Comparison of ENCODE assay signal across 33 cellular contexts in genomic region chr4:117225441-117225840, GRCh38.
"Had no signal": no experiment of that assay in that cellular context is flagged by ENCODE, and none has a peak within 500 bp of the region (broad histone marks: within the 10 kb centered on the region; RNA-seq: fewer than 3 reads in every experiment).

No MANE protein-coding gene starts in this region.

- H3K4me3 ChIP-seq: coronary artery, dorsolateral prefrontal cortex, gastroesophageal sphincter, left ventricle myocardium inferior, lung, pancreas, prostate gland, skin epidermis, suprapubic skin, tibial nerve had no signal

- H3K9me3 Mint-ChIP-seq: activated CD4-positive, alpha-beta T cell treated with anti-CD3 and anti-CD28 coated beads, Interleukin-2, amount 10 ng/mL, durations not matched to agents 24 days and 14 days; activated naive CD4-positive, alpha-beta T cell treated with anti-CD3 and anti-CD28 coated beads, Interleukin-2, amount 10 ng/mL, durations not matched to agents 7 days and 5 days; naive B cell; nephron progenitor cell; stimulated activated naive B cell treated with anti-CD40 and anti-IgM and Interleukin-4, amounts not matched to agents 10 μg/mL and 1 μg/mL and 100 μg/mL, for 72 hours; T-helper 1 cell treated with Interleukin-12 subunit alpha and Interleukin-12 subunit beta and Interleukin-4 antibody, amounts not matched to agents 30 μg/mL and 1 μg/mL, for 36 hours had no signal

- H3K4me1 Mint-ChIP-seq: activated CD4-positive, alpha-beta memory T cell treated with anti-CD3 and anti-CD28 coated beads, Interleukin-2, amount 10 ng/mL, durations not matched to agents 7 days and 5 days; activated CD4-positive, alpha-beta T cell treated with anti-CD3 and anti-CD28 coated beads, Interleukin-2, amount 10 ng/mL, durations not matched to agents 24 days and 14 days; activated naive CD4-positive, alpha-beta T cell treated with anti-CD3 and anti-CD28 coated beads, Interleukin-2, amount 10 ng/mL, durations not matched to agents 7 days and 5 days; naive B cell; nephron progenitor cell; stimulated activated naive B cell treated with anti-CD40 and anti-IgM and Interleukin-4, amounts not matched to agents 10 μg/mL and 1 μg/mL and 100 μg/mL, for 72 hours had no signal

- H3K27ac Mint-ChIP-seq: activated CD4-positive, alpha-beta memory T cell treated with anti-CD3 and anti-CD28 coated beads, Interleukin-2, amount 10 ng/mL, durations not matched to agents 7 days and 5 days; activated CD4-positive, alpha-beta T cell treated with anti-CD3 and anti-CD28 coated beads, Interleukin-2, amount 10 ng/mL, durations not matched to agents 24 days and 14 days; activated naive CD4-positive, alpha-beta T cell treated with anti-CD3 and anti-CD28 coated beads, Interleukin-2, amount 10 ng/mL, durations not matched to agents 7 days and 5 days; activated T-cell treated with anti-CD3 and anti-CD28 coated beads, Interleukin-2, amount 50 U/mL, for 24 hours; naive B cell; nephron progenitor cell; stimulated activated naive B cell treated with anti-CD40 and anti-IgM and Interleukin-4, amounts not matched to agents 10 μg/mL and 1 μg/mL and 100 μg/mL, for 72 hours; T-helper 1 cell treated with Interleukin-12 subunit alpha and Interleukin-12 subunit beta and Interleukin-4 antibody, amounts not matched to agents 30 μg/mL and 1 μg/mL, for 36 hours had no signal

- ATAC-seq: gastroesophageal sphincter; pancreas; sciatic nerve; stimulated activated naive B cell treated with anti-CD40 and anti-IgM and Interleukin-4, amounts not matched to agents 10 μg/mL and 1 μg/mL and 100 μg/mL, for 72 hours had no signal

- DNase-seq: activated CD4-positive, alpha-beta memory T cell treated with anti-CD3 and anti-CD28 coated beads, Interleukin-2, amount 10 ng/mL, durations not matched to agents 7 days and 5 days; activated CD4-positive, alpha-beta T cell treated with anti-CD3 and anti-CD28 coated beads, Interleukin-2, amount 10 ng/mL, durations not matched to agents 24 days and 14 days; activated CD4-positive, CD25-positive, alpha-beta regulatory T cell treated with anti-CD3 and anti-CD28 coated beads, Interleukin-2, amount 50 U/mL, for 72 hours; activated CD8-positive, alpha-beta memory T cell treated with anti-CD3 and anti-CD28 coated beads, Interleukin-2, amount 50 U/mL, for 48 hours; activated gamma-delta T cell; activated naive CD4-positive, alpha-beta T cell treated with anti-CD3 and anti-CD28 coated beads, Interleukin-2, amount 10 ng/mL, durations not matched to agents 7 days and 5 days; activated T-cell treated with anti-CD3 and anti-CD28 coated beads, Interleukin-2, amount 50 U/mL, for 24 hours; anterior cingulate cortex; cerebellar nuclear complex; dorsolateral prefrontal cortex; effector memory CD4-positive, alpha-beta T cell; erythroblast; head of caudate nucleus; hypothalamus; left ventricle myocardium inferior; naive B cell; nephron progenitor cell; pancreas; retina; stimulated activated CD4-positive, alpha-beta T cell treated with anti-CD3 and anti-CD28 coated beads, Interleukin-4, amount 100 ng/mL, for 4 hours; stimulated activated CD8-positive, alpha-beta memory T cell treated with anti-CD3 and anti-CD28 coated beads, Interleukin-4, amount 100 ng/mL, for 48 hours; stimulated activated naive B cell treated with anti-CD40 and anti-IgM and Interleukin-4, amounts not matched to agents 10 μg/mL and 1 μg/mL and 100 μg/mL, for 72 hours; SW 1271; T1000 had no signal

- H3K36me3 Mint-ChIP-seq: activated naive CD4-positive, alpha-beta T cell treated with anti-CD3 and anti-CD28 coated beads, Interleukin-2, amount 10 ng/mL, durations not matched to agents 7 days and 5 days; naive B cell; stimulated activated naive B cell treated with anti-CD40 and anti-IgM and Interleukin-4, amounts not matched to agents 10 μg/mL and 1 μg/mL and 100 μg/mL, for 72 hours had no signal

- H3K4me3 Mint-ChIP-seq: activated CD4-positive, alpha-beta memory T cell treated with anti-CD3 and anti-CD28 coated beads, Interleukin-2, amount 10 ng/mL, durations not matched to agents 7 days and 5 days; activated CD4-positive, alpha-beta T cell treated with anti-CD3 and anti-CD28 coated beads, Interleukin-2, amount 10 ng/mL, durations not matched to agents 24 days and 14 days; activated naive CD4-positive, alpha-beta T cell treated with anti-CD3 and anti-CD28 coated beads, Interleukin-2, amount 10 ng/mL, durations not matched to agents 7 days and 5 days; activated T-cell treated with anti-CD3 and anti-CD28 coated beads, Interleukin-2, amount 50 U/mL, for 24 hours; nephron progenitor cell; stimulated activated naive B cell treated with anti-CD40 and anti-IgM and Interleukin-4, amounts not matched to agents 10 μg/mL and 1 μg/mL and 100 μg/mL, for 72 hours; T-helper 1 cell treated with Interleukin-12 subunit alpha and Interleukin-12 subunit beta and Interleukin-4 antibody, amounts not matched to agents 30 μg/mL and 1 μg/mL, for 36 hours had no signal
